Comparison of ENCODE assay signal across 10 cellular contexts in the genomic region with DNA sequence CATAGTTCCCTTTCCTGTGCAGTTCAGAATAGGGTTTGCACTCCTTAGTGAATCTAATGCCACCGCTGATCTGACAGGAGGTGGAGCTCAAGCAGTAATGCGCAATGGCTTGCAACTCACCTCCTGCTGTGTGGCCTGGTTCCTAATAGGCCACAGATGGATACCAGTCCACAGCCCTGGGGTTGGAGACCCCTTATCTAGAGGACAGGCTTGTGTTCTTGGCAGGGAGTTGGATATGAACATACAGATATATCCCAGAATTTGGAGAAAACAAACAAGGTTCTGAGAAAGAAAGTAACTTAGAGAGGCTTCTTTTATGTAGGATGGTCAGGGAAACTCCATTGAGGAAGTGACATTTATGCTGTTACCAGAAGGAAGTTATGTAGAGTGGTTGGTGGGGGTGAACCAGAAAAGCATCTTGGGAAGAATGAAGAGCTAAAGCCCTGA. TPM values are rescaled to one million over a fixed set of nuclear protein-coding genes. Genes with fewer than 3 reads are reported as not detected.
DNase-seq lines count a peak whose midpoint lies in the region; ATAC-seq and TF ChIP-seq lines count a peak whose summit lies in the region.
"Had no signal": no experiment of that assay in that cellular context is flagged by ENCODE, and none has a peak within 500 bp of the region (broad histone marks: within the 10 kb centered on the region; RNA-seq: fewer than 3 reads in every experiment).

No MANE protein-coding gene starts in this region.

- H3K4me1 ChIP-seq in HAP-1 (peaks cover 7% of the 10 kb centered on the region), prostate gland (replicated peaks) (no peaks in the 10 kb centered on the region)

- no peaks in the 10 kb centered on the region for H3K36me3 ChIP-seq in HAP-1 (replicated peaks)
- H3K36me3 ChIP-seq in prostate gland, result no peaks in the 10 kb centered on the region

- no peak overlapping the region for H3K4me3 ChIP-seq in HAP-1
- H3K4me3 ChIP-seq in prostate gland, result no peak overlapping the region

- H3K27ac ChIP-seq in prostate gland, result no peak overlapping the region

- H3K36me3 Mint-ChIP-seq in activated CD4-positive, alpha-beta T cell treated with anti-CD3 and anti-CD28 coated beads, Interleukin-2, amount 10 ng/mL, durations not matched to agents 7 days and 5 days (ENCODE audit: low read depth), result peaks cover 42% of the 10 kb centered on the region
- peaks cover 3% of the 10 kb centered on the region for H3K36me3 Mint-ChIP-seq in activated T-helper 17 cell treated with anti-CD3 and anti-CD28 coated beads, Interleukin-2, amount 50 U/mL, for 72 hours (ENCODE audit: low read depth)
- H3K36me3 Mint-ChIP-seq in stimulated activated memory B cell treated with anti-CD40 and anti-IgM and Interleukin-4, amounts not matched to agents 10 μg/mL and 1 μg/mL and 100 μg/mL, for 72 hours, result peaks cover 6% of the 10 kb centered on the region

- 97% methylated on average over 2 of the region's 2 CpGs for WGBS in prostate gland

- H3K27ac Mint-ChIP-seq in activated CD4-positive, alpha-beta T cell treated with anti-CD3 and anti-CD28 coated beads, Interleukin-2, amount 10 ng/mL, durations not matched to agents 7 days and 5 days, result peak overlapping the region; percentile 10
- peak overlapping the region; percentile 98 for H3K27ac Mint-ChIP-seq in activated T-helper 17 cell treated with anti-CD3 and anti-CD28 coated beads, Interleukin-2, amount 50 U/mL, for 72 hours
- H3K27ac Mint-ChIP-seq in stimulated activated memory B cell treated with anti-CD40 and anti-IgM and Interleukin-4, amounts not matched to agents 10 μg/mL and 1 μg/mL and 100 μg/mL, for 72 hours, result peak overlapping the region; percentile 83
- H3K27ac Mint-ChIP-seq: nephron had no signal

- H3K27me3 Mint-ChIP-seq in activated CD4-positive, alpha-beta T cell treated with anti-CD3 and anti-CD28 coated beads, Interleukin-2, amount 10 ng/mL, durations not matched to agents 7 days and 5 days, result no peaks in the 10 kb centered on the region
- no peaks in the 10 kb centered on the region for H3K27me3 Mint-ChIP-seq in activated T-helper 17 cell treated with anti-CD3 and anti-CD28 coated beads, Interleukin-2, amount 50 U/mL, for 72 hours
- no peaks in the 10 kb centered on the region for H3K27me3 Mint-ChIP-seq in stimulated activated memory B cell treated with anti-CD40 and anti-IgM and Interleukin-4, amounts not matched to agents 10 μg/mL and 1 μg/mL and 100 μg/mL, for 72 hours

- H3K9me3 ChIP-seq in HAP-1, result no peaks in the 10 kb centered on the region
- H3K9me3 ChIP-seq in prostate gland, result no peaks in the 10 kb centered on the region

- CTCF ChIA-PET in activated CD4-positive, alpha-beta T cell treated with anti-CD3 and anti-CD28 coated beads, Interleukin-2, amount 10 ng/mL, durations not matched to agents 7 days and 5 days (lab: Charles Lee), result interaction anchor here (1.0 to 10.6 kb wide), 5 partner anchors 11 to 107 kb away, joined by 3 to 109 read pairs (median 6); no protein-coding TSS in a partner anchor

- POLR2A ChIA-PET in activated CD4-positive, alpha-beta T cell treated with anti-CD3 and anti-CD28 coated beads, Interleukin-2, amount 10 ng/mL, durations not matched to agents 7 days and 5 days (lab: Charles Lee), result no interaction called here

- H3K4me3 Mint-ChIP-seq in activated CD4-positive, alpha-beta T cell treated with anti-CD3 and anti-CD28 coated beads, Interleukin-2, amount 10 ng/mL, durations not matched to agents 7 days and 5 days, result no peak overlapping the region
- H3K4me3 Mint-ChIP-seq in activated T-helper 17 cell treated with anti-CD3 and anti-CD28 coated beads, Interleukin-2, amount 50 U/mL, for 72 hours, result peak overlapping the region; percentile 89
- H3K4me3 Mint-ChIP-seq in stimulated activated memory B cell treated with anti-CD40 and anti-IgM and Interleukin-4, amounts not matched to agents 10 μg/mL and 1 μg/mL and 100 μg/mL, for 72 hours, result peak overlapping the region; percentile 36
- H3K4me3 Mint-ChIP-seq: nephron had no signal

- TF ChIP-seq POLR2A in prostate gland (IDR thresholded peaks at IDR 0.05), result no peak

- ATAC-seq in activated T-helper 17 cell treated with anti-CD3 and anti-CD28 coated beads, Interleukin-2, amount 50 U/mL, for 72 hours (replicated peaks), result peak; percentile 28
- peak; percentile 85 for ATAC-seq in stimulated activated memory B cell treated with anti-CD40 and anti-IgM and Interleukin-4, amounts not matched to agents 10 μg/mL and 1 μg/mL and 100 μg/mL, for 72 hours

- intact Hi-C loops in prostate gland (cut with DNase I), result no loop called here

- DNase-seq in activated CD4-positive, alpha-beta T cell treated with anti-CD3 and anti-CD28 coated beads, Interleukin-2, amount 10 ng/mL, durations not matched to agents 7 days and 5 days, result no peak
- DNase-seq in activated CD4-positive, alpha-beta T cell treated with anti-CD3 and anti-CD28 coated beads, Interleukin-2, amount 50 U/mL, for 4 hours, result no peak
- peak; percentile 20 to 34 for DNase-seq in Kasumi-1 (lab: John Stamatoyannopoulos, UW)
- no peak for DNase-seq in HAP-1 (ENCODE audit: low spot score in 2 of 2)
- no peak for DNase-seq in prostate gland (ENCODE audit: low spot score)
- no peak for DNase-seq in COR-L47 (lab: John Stamatoyannopoulos, UW)
- DNase-seq: cortex of kidney had no signal

- in situ Hi-C loops in HAP-1 (cut with MboI; ENCODE audit: low sequenced_read_pairs), result no loop called here

- TF ChIP-seq CTCF in prostate gland (IDR thresholded peaks at IDR 0.05), result no peak

- H3K27me3 ChIP-seq in HAP-1 (ENCODE audit: low read depth) (no peaks in the 10 kb centered on the region), prostate gland (replicated peaks; ENCODE audit: insufficient read depth) (no peaks in the 10 kb centered on the region)

- peaks cover 20% of the 10 kb centered on the region for H3K9me3 Mint-ChIP-seq in activated CD4-positive, alpha-beta T cell treated with anti-CD3 and anti-CD28 coated beads, Interleukin-2, amount 10 ng/mL, durations not matched to agents 7 days and 5 days
- peaks cover 14% of the 10 kb centered on the region for H3K9me3 Mint-ChIP-seq in activated T-helper 17 cell treated with anti-CD3 and anti-CD28 coated beads, Interleukin-2, amount 50 U/mL, for 72 hours
- H3K9me3 Mint-ChIP-seq in stimulated activated memory B cell treated with anti-CD40 and anti-IgM and Interleukin-4, amounts not matched to agents 10 μg/mL and 1 μg/mL and 100 μg/mL, for 72 hours, result peaks cover 3% of the 10 kb centered on the region
- H3K9me3 Mint-ChIP-seq: nephron had no signal

- H3K4me1 Mint-ChIP-seq in activated CD4-positive, alpha-beta T cell treated with anti-CD3 and anti-CD28 coated beads, Interleukin-2, amount 10 ng/mL, durations not matched to agents 7 days and 5 days, result peaks cover 87% of the 10 kb centered on the region
- peaks cover 60% of the 10 kb centered on the region for H3K4me1 Mint-ChIP-seq in activated T-helper 17 cell treated with anti-CD3 and anti-CD28 coated beads, Interleukin-2, amount 50 U/mL, for 72 hours
- peaks cover 82% of the 10 kb centered on the region for H3K4me1 Mint-ChIP-seq in stimulated activated memory B cell treated with anti-CD40 and anti-IgM and Interleukin-4, amounts not matched to agents 10 μg/mL and 1 μg/mL and 100 μg/mL, for 72 hours
- H3K4me1 Mint-ChIP-seq: nephron had no signal

RNA-seq across cellular contexts. Expression of a gene that starts 5.1 kb away (rescaled TPM):
- 100 to 1,000 TPM; 700 to 862 TPM for total RNA-seq in activated CD4-positive, alpha-beta T cell treated with anti-CD3 and anti-CD28 coated beads, Interleukin-2, amount 10 ng/mL, durations not matched to agents 7 days and 5 days
- total RNA-seq in activated T-helper 17 cell treated with anti-CD3 and anti-CD28 coated beads, Interleukin-2, amount 50 U/mL, for 72 hours, result 100 to 1,000 TPM; 366 to 421 TPM
- total RNA-seq in prostate gland, result 1 to 10 TPM; 8.9 to 9.5 TPM

Comparison
In these comparisons a context has a peak if more than half of its experiments do, and no peak if none do; other contexts are left out.
1. DNase-seq: peak in Kasumi-1 (2 of 2); none in activated CD4-positive, alpha-beta T cell treated with anti-CD3 and anti-CD28 coated beads, Interleukin-2, amount 10 ng/mL, durations not matched to agents 7 days and 5 days (single experiment), activated CD4-positive, alpha-beta T cell treated with anti-CD3 and anti-CD28 coated beads, Interleukin-2, amount 50 U/mL, for 4 hours (0 of 2), HAP-1 (0 of 2), prostate gland (single experiment) and COR-L47 (single experiment).
2. H3K27ac Mint-ChIP-seq: peak in every context shown above with its lines; median percentile 98 in activated T-helper 17 cell treated with anti-CD3 and anti-CD28 coated beads, Interleukin-2, amount 50 U/mL, for 72 hours; 83 in stimulated activated memory B cell treated with anti-CD40 and anti-IgM and Interleukin-4, amounts not matched to agents 10 μg/mL and 1 μg/mL and 100 μg/mL, for 72 hours; 10 in activated CD4-positive, alpha-beta T cell treated with anti-CD3 and anti-CD28 coated beads, Interleukin-2, amount 10 ng/mL, durations not matched to agents 7 days and 5 days.
3. RNA of a gene that starts 5.1 kb away (total RNA-seq): 700 to 862 TPM in activated CD4-positive, alpha-beta T cell treated with anti-CD3 and anti-CD28 coated beads, Interleukin-2, amount 10 ng/mL, durations not matched to agents 7 days and 5 days and 366 to 421 TPM in activated T-helper 17 cell treated with anti-CD3 and anti-CD28 coated beads, Interleukin-2, amount 50 U/mL, for 72 hours; 8.9 to 9.5 TPM in prostate gland; every median in the first group is over 10 times any median in the second.